ENCODE assay signal across 26 cellular contexts in the genomic region with DNA sequence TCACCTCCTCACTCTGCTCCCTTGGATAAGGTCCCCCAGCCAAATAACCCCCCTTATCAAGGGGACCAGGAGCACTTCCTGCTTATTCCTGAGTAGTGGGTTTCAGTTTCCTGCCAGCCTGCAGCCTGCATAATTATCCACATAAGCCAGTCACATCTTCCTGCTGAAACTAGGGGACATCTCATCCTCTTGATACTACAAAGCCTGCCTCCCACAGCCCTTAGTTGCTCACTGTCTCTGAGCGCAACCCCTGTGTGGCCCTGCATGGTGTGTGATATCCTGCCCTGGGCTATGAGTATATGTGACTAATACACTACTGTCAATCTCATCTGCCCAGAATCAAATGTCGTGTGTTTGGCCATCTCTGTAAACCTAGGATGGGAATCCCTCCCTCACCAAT. TPM values are rescaled to one million over a fixed set of nuclear protein-coding genes. Genes with fewer than 3 reads are reported as not detected.
DNase-seq lines count a peak whose midpoint lies in the region; ATAC-seq and TF ChIP-seq lines count a peak whose summit lies in the region.
"Had no signal": no experiment of that assay in that cellular context is flagged by ENCODE, and none has a peak within 500 bp of the region (broad histone marks: within the 10 kb centered on the region; RNA-seq: fewer than 3 reads in every experiment).

No MANE protein-coding gene starts in this region.

- no peak overlapping the region for H3K4ac ChIP-seq in trophoblast cell (ENCODE audit: low read depth, low read length)

- H3K36me3 ChIP-seq in mucosa of descending colon (ENCODE audit: low read depth) (no peaks in the 10 kb centered on the region), trophoblast cell (ENCODE audit: control insufficient read depth in 1 of 2, insufficient read depth in 2 of 2, low read length in 2 of 2) (no peaks in the 10 kb centered on the region)
- H3K36me3 ChIP-seq: ascending aorta, heart left ventricle, Peyer's patch, transverse colon had no signal

- TF ChIP-seq CTCF in mucosa of descending colon (IDR thresholded peaks at IDR 0.05), result no peak

- no peak overlapping the region for H4K12ac ChIP-seq in trophoblast cell (ENCODE audit: low read depth, low read length)

- H4K8ac ChIP-seq in trophoblast cell (ENCODE audit: low read depth, low read length), result no peak overlapping the region

- H3K23ac ChIP-seq in trophoblast cell (ENCODE audit: low read length), result no peak overlapping the region

- no peak overlapping the region for H3K4me3 Mint-ChIP-seq in activated CD4-positive, alpha-beta T cell treated with anti-CD3 and anti-CD28 coated beads for 36 hours
- H3K4me3 Mint-ChIP-seq: activated CD4-positive, alpha-beta T cell treated with anti-CD3 and anti-CD28 coated beads, Interleukin-2, amount 10 ng/mL, durations not matched to agents 7 days and 5 days; activated naive CD4-positive, alpha-beta T cell treated with anti-CD3 and anti-CD28 coated beads, Interleukin-2, amount 10 ng/mL, durations not matched to agents 7 days and 5 days; CD4-positive, alpha-beta T cell; IgD-negative memory B cell; naive thymus-derived CD4-positive, alpha-beta T cell; T-helper 1 cell treated with Interleukin-12 subunit alpha and Interleukin-12 subunit beta and Interleukin-4 antibody, amounts not matched to agents 30 μg/mL and 1 μg/mL, for 36 hours had no signal

- peak; percentile 90 for ATAC-seq in activated CD4-positive, alpha-beta T cell treated with anti-CD3 and anti-CD28 coated beads for 36 hours
- no peak for ATAC-seq in mucosa of descending colon
- ATAC-seq: heart left ventricle; naive thymus-derived CD4-positive, alpha-beta T cell had no signal

- H2BK12ac ChIP-seq in trophoblast cell (ENCODE audit: low read length), result no peak overlapping the region

- no peak for DNase-seq in activated CD4-positive, alpha-beta T cell treated with anti-CD3 and anti-CD28 coated beads for 36 hours
- no peak for DNase-seq in activated CD4-positive, alpha-beta T cell treated with anti-CD3 and anti-CD28 coated beads, Interleukin-2, amount 50 U/mL, for 4 hours
- peak; percentile 88 for DNase-seq in OCI-M2 (lab: John Stamatoyannopoulos, UW; ENCODE audit: unreplicated experiment)
- DNase-seq in foreskin melanocyte, result peak; percentile 17
- DNase-seq in mucosa of descending colon, result no peak
- no peak for DNase-seq in trophoblast cell
- DNase-seq: activated CD4-positive, alpha-beta T cell treated with anti-CD3 and anti-CD28 coated beads, Interleukin-2, amount 10 ng/mL, durations not matched to agents 7 days and 5 days; activated naive CD4-positive, alpha-beta T cell treated with anti-CD3 and anti-CD28 coated beads, Interleukin-2, amount 10 ng/mL, durations not matched to agents 7 days and 5 days; activated T-cell treated with anti-CD3 and anti-CD28 coated beads for 4 hours; CD4-positive, alpha-beta T cell; central memory CD4-positive, alpha-beta T cell; DMS53; GF-D8; heart left ventricle; mesenchymal stem cell; naive thymus-derived CD4-positive, alpha-beta T cell; NCI-H1436; NCI-H2107; NCI-H446 treated with DMSO at 0.1 percent for 48 hours; Peyer's patch; transverse colon had no signal

- H3K36me3 Mint-ChIP-seq in activated CD4-positive, alpha-beta T cell treated with anti-CD3 and anti-CD28 coated beads for 36 hours (ENCODE audit: low read depth), result peaks cover 3% of the 10 kb centered on the region
- H3K36me3 Mint-ChIP-seq: activated naive CD4-positive, alpha-beta T cell treated with anti-CD3 and anti-CD28 coated beads, Interleukin-2, amount 10 ng/mL, durations not matched to agents 7 days and 5 days had no signal

- intact Hi-C loops in activated CD4-positive, alpha-beta T cell treated with anti-CD3 and anti-CD28 coated beads for 36 hours (cut with DNase I, micrococcal nuclease), result no loop called here
- intact Hi-C loops in mucosa of descending colon (cut with DNase I, micrococcal nuclease), result no loop called here

- H2AFZ ChIP-seq in trophoblast cell (ENCODE audit: insufficient read depth, low read length, poor library complexity), result no peak overlapping the region

- no peak overlapping the region for H3K9ac ChIP-seq in trophoblast cell (ENCODE audit: low read length)

- H3K27me3 Mint-ChIP-seq in activated CD4-positive, alpha-beta T cell treated with anti-CD3 and anti-CD28 coated beads for 36 hours, result peaks cover 5% of the 10 kb centered on the region
- H3K27me3 Mint-ChIP-seq: activated CD4-positive, alpha-beta T cell treated with anti-CD3 and anti-CD28 coated beads, Interleukin-2, amount 10 ng/mL, durations not matched to agents 7 days and 5 days had no signal

- no peak overlapping the region for H3K4me2 ChIP-seq in trophoblast cell (ENCODE audit: low read length)

- CTCF ChIA-PET in activated CD4-positive, alpha-beta T cell treated with anti-CD3 and anti-CD28 coated beads for 36 hours (lab: Charles Lee), result no interaction called here

- H3K4me1 Mint-ChIP-seq in activated CD4-positive, alpha-beta T cell treated with anti-CD3 and anti-CD28 coated beads for 36 hours, result peaks cover 10% of the 10 kb centered on the region

- H3K27ac Mint-ChIP-seq in activated CD4-positive, alpha-beta T cell treated with anti-CD3 and anti-CD28 coated beads for 36 hours, result no peak overlapping the region
- H3K27ac Mint-ChIP-seq: activated CD4-positive, alpha-beta T cell treated with anti-CD3 and anti-CD28 coated beads, Interleukin-2, amount 10 ng/mL, durations not matched to agents 7 days and 5 days; activated naive CD4-positive, alpha-beta T cell treated with anti-CD3 and anti-CD28 coated beads, Interleukin-2, amount 10 ng/mL, durations not matched to agents 7 days and 5 days; CD4-positive, alpha-beta T cell; IgD-negative memory B cell; naive thymus-derived CD4-positive, alpha-beta T cell; T-helper 1 cell treated with Interleukin-12 subunit alpha and Interleukin-12 subunit beta and Interleukin-4 antibody, amounts not matched to agents 30 μg/mL and 1 μg/mL, for 36 hours had no signal

- POLR2A ChIA-PET in activated CD4-positive, alpha-beta T cell treated with anti-CD3 and anti-CD28 coated beads for 36 hours (lab: Charles Lee), result no interaction called here

- WGBS in trophoblast cell (ENCODE audit: extremely low coverage, insufficient coverage, insufficient read length), result no CpG with 5 or more reads among the region's 2 CpGs

- no peak overlapping the region for H3K18ac ChIP-seq in trophoblast cell (ENCODE audit: low read length)

- H3K27me3 ChIP-seq in trophoblast cell (ENCODE audit: insufficient read depth, low read length), result no peaks in the 10 kb centered on the region
- H3K27me3 ChIP-seq: ascending aorta, heart left ventricle, Peyer's patch had no signal

- H2AK5ac ChIP-seq in trophoblast cell (ENCODE audit: low read length), result no peak overlapping the region

- no peaks in the 10 kb centered on the region for H3K79me1 ChIP-seq in trophoblast cell (ENCODE audit: low read length)

- H3K4me1 ChIP-seq in mucosa of descending colon (ENCODE audit: low read depth), result no peaks in the 10 kb centered on the region
- no peaks in the 10 kb centered on the region for H3K4me1 ChIP-seq in trophoblast cell (ENCODE audit: control insufficient read depth in 1 of 2, insufficient read depth in 2 of 2, low read length in 2 of 2)
- H3K4me1 ChIP-seq: ascending aorta, heart left ventricle, Peyer's patch, transverse colon had no signal

- H2BK120ac ChIP-seq in trophoblast cell (ENCODE audit: insufficient read depth, low read length, poor library complexity), result no peak overlapping the region

- H3K27ac ChIP-seq in trophoblast cell (ENCODE audit: low read depth, low read length), result no peak overlapping the region
- H3K27ac ChIP-seq: 22Rv1, ascending aorta, heart left ventricle, Peyer's patch, transverse colon, VCaP had no signal

- H3K9me3 Mint-ChIP-seq in activated CD4-positive, alpha-beta T cell treated with anti-CD3 and anti-CD28 coated beads for 36 hours (ENCODE audit: low read depth), result peaks cover 10% of the 10 kb centered on the region

- H3K79me2 ChIP-seq in trophoblast cell (ENCODE audit: control insufficient read depth, insufficient read depth, low read length, poor library complexity), result no peaks in the 10 kb centered on the region

- H4K91ac ChIP-seq in trophoblast cell (ENCODE audit: low read depth, low read length), result no peak overlapping the region

- no peaks in the 10 kb centered on the region for H3K9me3 ChIP-seq in mucosa of descending colon
- peaks cover 2% of the 10 kb centered on the region for H3K9me3 ChIP-seq in trophoblast cell (ENCODE audit: insufficient read depth, low read depth, low read length)
- H3K9me3 ChIP-seq: ascending aorta, Peyer's patch, transverse colon had no signal

- H2BK5ac ChIP-seq in trophoblast cell (ENCODE audit: low read depth, low read length, poor library complexity), result no peak overlapping the region

- H3K4me3 ChIP-seq in mucosa of descending colon (no peak overlapping the region), trophoblast cell (ENCODE audit: low read depth, low read length) (no peak overlapping the region)
- H3K4me3 ChIP-seq: ascending aorta, heart left ventricle, Peyer's patch, transverse colon had no signal

- no peak overlapping the region for H3K14ac ChIP-seq in trophoblast cell (ENCODE audit: low read length)

RNA-seq across cellular contexts. Expression of a gene that starts 8.0 kb away (rescaled TPM):
- total RNA-seq in activated CD4-positive, alpha-beta T cell treated with anti-CD3 and anti-CD28 coated beads for 36 hours, result 10 to 100 TPM; 29.8 to 30.4 TPM
- 10 to 100 TPM; 14.7 to 20.0 (median 18.4) TPM for total RNA-seq in mucosa of descending colon
- 11.4 and 11.5 TPM in 2 replicates for polyA plus RNA-seq in trophoblast cell (2013)

RNA-seq across cellular contexts. Expression of a gene that starts 35.0 kb away (rescaled TPM):
- total RNA-seq in activated CD4-positive, alpha-beta T cell treated with anti-CD3 and anti-CD28 coated beads for 36 hours, result 10 to 100 TPM; 40.1 to 56.2 TPM
- 10 to 100 TPM; 63.7 to 90.3 (median 80.2) TPM for total RNA-seq in mucosa of descending colon
- polyA plus RNA-seq in trophoblast cell (2013), result 64.2 and 66.2 TPM in 2 replicates

RNA-seq across cellular contexts. Expression of a gene that starts 35.1 kb away (rescaled TPM):
- total RNA-seq in activated CD4-positive, alpha-beta T cell treated with anti-CD3 and anti-CD28 coated beads for 36 hours, result 10 to 100 TPM; 38.3 to 40.8 TPM
- 1 to 10 TPM in 2 of 3 donors, under 1 TPM in 1; 0.76 to 4.0 (median 1.8) TPM for total RNA-seq in mucosa of descending colon
- polyA plus RNA-seq in trophoblast cell (2013), result 9.1 and 9.8 TPM in 2 replicates
- total RNA-seq: ascending aorta had no signal
- polyA plus RNA-seq: IgD-negative memory B cell; naive thymus-derived CD4-positive, alpha-beta T cell had no signal

RNA-seq across cellular contexts. Expression of a gene that starts 59.4 kb away (rescaled TPM):
- total RNA-seq in activated CD4-positive, alpha-beta T cell treated with anti-CD3 and anti-CD28 coated beads for 36 hours, result 10 to 100 TPM; 74.4 to 82.7 TPM
- total RNA-seq in mucosa of descending colon, result 100 to 1,000 TPM in 2 of 3 donors, 10 to 100 TPM in 1; 76.8 to 143 (median 109) TPM
- polyA plus RNA-seq in trophoblast cell (2013), result 135 and 138 TPM in 2 replicates

Comparison
In these comparisons a context has a peak if more than half of its experiments do, and no peak if none do; other contexts are left out.
1. DNase-seq: peak in OCI-M2 (single experiment) and foreskin melanocyte (single experiment); none in activated CD4-positive, alpha-beta T cell treated with anti-CD3 and anti-CD28 coated beads for 36 hours (single experiment), activated CD4-positive, alpha-beta T cell treated with anti-CD3 and anti-CD28 coated beads, Interleukin-2, amount 50 U/mL, for 4 hours (0 of 2), mucosa of descending colon (0 of 3) and trophoblast cell (0 of 2).
2. RNA of a gene that starts 35.1 kb away (total RNA-seq): 38.3 to 40.8 TPM in activated CD4-positive, alpha-beta T cell treated with anti-CD3 and anti-CD28 coated beads for 36 hours; 0.76 to 4.0 TPM in mucosa of descending colon; every median in the first group is over 4 times any median in the second.